28 cellular contexts compared by ENCODE assay signal in the genomic region with DNA sequence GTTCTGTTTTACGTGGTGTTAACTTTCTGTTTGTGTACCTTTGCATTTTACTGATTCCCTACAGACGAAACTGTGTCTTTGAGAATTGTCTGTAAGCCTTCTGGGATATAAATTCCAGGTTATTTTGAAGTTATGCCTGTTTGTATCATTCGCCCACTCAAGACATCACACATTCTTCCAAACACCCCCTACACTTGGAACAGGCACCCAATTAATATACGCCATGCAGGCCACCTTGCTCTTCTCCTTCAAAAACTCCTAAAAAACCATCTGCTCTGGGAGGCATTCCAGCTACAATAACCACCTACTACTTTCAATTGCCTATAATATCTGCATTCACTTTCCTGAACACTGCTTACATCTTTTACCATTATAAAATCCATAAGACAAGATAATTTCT.
A peak's percentile ranks its signal among the peaks of the same experiment; 100 is the strongest.
DNase-seq lines count a peak whose midpoint lies in the region; ATAC-seq, FAIRE-seq and TF ChIP-seq lines count a peak whose summit lies in the region.
"Had no signal": no experiment of that assay in that cellular context is flagged by ENCODE, and none has a peak within 500 bp of the region (broad histone marks: within the 10 kb centered on the region; RNA-seq: fewer than 3 reads in every experiment).

No MANE protein-coding gene starts in this region.

- no peak for TF ChIP-seq CTCF in MM.1S (IDR thresholded peaks at IDR 0.05; ENCODE audit: low read length)

- no peak overlapping the region for H3K4me3 Mint-ChIP-seq in activated T-helper 17 cell treated with anti-CD3 and anti-CD28 coated beads, Interleukin-2, amount 50 U/mL, for 72 hours
- H3K4me3 Mint-ChIP-seq: CD14-positive monocyte; CD4-positive, alpha-beta memory T cell; CD4-positive, CD25-positive, alpha-beta regulatory T cell; CD8-positive, alpha-beta memory T cell had no signal

- no peaks in the 10 kb centered on the region for H4K20me1 ChIP-seq in MM.1S (ENCODE audit: insufficient read depth, low read length)
- H4K20me1 ChIP-seq: BLaER1 had no signal

- peaks cover 11% of the 10 kb centered on the region for H3K4me1 ChIP-seq in MM.1S (ENCODE audit: low read length)
- H3K4me1 ChIP-seq: A549, BE2C, BLaER1 had no signal

- no peak overlapping the region for H3K4me3 ChIP-seq in MM.1S (ENCODE audit: low read length)
- H3K4me3 ChIP-seq: A549, BLaER1 had no signal

- H3F3A ChIP-seq in MM.1S (ENCODE audit: insufficient read depth, low read length): peaks cover 5% of the 10 kb centered on the region

- no peak for TF ChIP-seq POLR2A in H54 (IDR thresholded peaks at IDR 0.05; ENCODE audit: low read depth, low read length)

- H3K79me2 ChIP-seq in MM.1S (ENCODE audit: low read length): no peaks in the 10 kb centered on the region

- H3K27ac Mint-ChIP-seq in activated T-helper 17 cell treated with anti-CD3 and anti-CD28 coated beads, Interleukin-2, amount 50 U/mL, for 72 hours: no peak overlapping the region
- H3K27ac Mint-ChIP-seq: CD14-positive monocyte; CD4-positive, alpha-beta memory T cell; CD4-positive, CD25-positive, alpha-beta regulatory T cell; CD8-positive, alpha-beta memory T cell had no signal

- peak; percentile 6 for FAIRE-seq in H54 (lab: Jason Lieb, UNC)
- FAIRE-seq: A549, G401.6, GM12891, GM19239 had no signal

- no peaks in the 10 kb centered on the region for H3K9me2 ChIP-seq in MM.1S (replicated peaks; ENCODE audit: insufficient read depth, low read length)

- no peak overlapping the region for H3K4me2 ChIP-seq in MM.1S (ENCODE audit: low read depth, low read length)
- H3K4me2 ChIP-seq: A549, BLaER1 had no signal

- H3K9ac ChIP-seq in MM.1S (ENCODE audit: low read length): no peak overlapping the region
- H3K9ac ChIP-seq: BLaER1 had no signal

- H3K36me3 ChIP-seq in MM.1S (replicated peaks; ENCODE audit: insufficient read depth, low read length): no peaks in the 10 kb centered on the region
- H3K36me3 ChIP-seq: BE2C, BLaER1 had no signal

- no peaks in the 10 kb centered on the region for H3K36me3 Mint-ChIP-seq in activated T-helper 17 cell treated with anti-CD3 and anti-CD28 coated beads, Interleukin-2, amount 50 U/mL, for 72 hours (ENCODE audit: low read depth)
- H3K36me3 Mint-ChIP-seq: CD14-positive monocyte; CD4-positive, alpha-beta memory T cell; CD4-positive, CD25-positive, alpha-beta regulatory T cell; CD8-positive, alpha-beta memory T cell had no signal

- H3K9me3 Mint-ChIP-seq in activated T-helper 17 cell treated with anti-CD3 and anti-CD28 coated beads, Interleukin-2, amount 50 U/mL, for 72 hours: no peaks in the 10 kb centered on the region
- H3K9me3 Mint-ChIP-seq: CD4-positive, alpha-beta memory T cell; CD8-positive, alpha-beta memory T cell had no signal

- H3K9me3 ChIP-seq in MM.1S (replicated peaks; ENCODE audit: insufficient read depth, low read length): no peaks in the 10 kb centered on the region
- H3K9me3 ChIP-seq: A549, BE2C, BLaER1 had no signal

- H2AFZ ChIP-seq in MM.1S (ENCODE audit: low read length): no peak overlapping the region

- ATAC-seq in HG03280 (IDR thresholded peaks at IDR 0.05; ENCODE audit: unreplicated experiment): no peak
- no peak for ATAC-seq in activated T-helper 17 cell treated with anti-CD3 and anti-CD28 coated beads, Interleukin-2, amount 50 U/mL, for 72 hours (replicated peaks)
- ATAC-seq: A549 had no signal

- H3K27ac ChIP-seq in MM.1S (ENCODE audit: low read length): no peak overlapping the region
- H3K27ac ChIP-seq: 22Rv1, A549, BLaER1 had no signal

- H3K4me1 Mint-ChIP-seq in activated T-helper 17 cell treated with anti-CD3 and anti-CD28 coated beads, Interleukin-2, amount 50 U/mL, for 72 hours: no peaks in the 10 kb centered on the region
- H3K4me1 Mint-ChIP-seq: CD14-positive monocyte; CD4-positive, CD25-positive, alpha-beta regulatory T cell had no signal

- H3K27me3 ChIP-seq in MM.1S (replicated peaks; ENCODE audit: insufficient read depth, low read length): no peaks in the 10 kb centered on the region
- H3K27me3 ChIP-seq: BE2C, BLaER1 had no signal

- H3K27me3 Mint-ChIP-seq in activated T-helper 17 cell treated with anti-CD3 and anti-CD28 coated beads, Interleukin-2, amount 50 U/mL, for 72 hours: peaks cover 7% of the 10 kb centered on the region
- H3K27me3 Mint-ChIP-seq: CD4-positive, CD25-positive, alpha-beta regulatory T cell had no signal

- DNase-seq in Ammon's horn (ENCODE audit: low spot score) (peak; percentile 50), H54 (ENCODE audit: insufficient read length, low spot score) (no peak), middle frontal gyrus (ENCODE audit: extremely low spot score, low spot score) (peak; percentile 43), superior temporal gyrus (ENCODE audit: extremely low spot score) (peak; percentile 56), MM.1S (no peak)
- DNase-seq: AML-193; BE2C; C1 segment of cervical spinal cord; CD4-positive, alpha-beta memory T cell; CD4-positive, CD25-positive, alpha-beta regulatory T cell; CD8-positive, alpha-beta memory T cell; COR-L47; DMS 273 treated with DMSO at 0.1 percent for 48 hours; DMS153; DMS53; DMS79; DND-41; EL; GF-D8 had no signal

Comparison
In these comparisons a context has a peak if more than half of its experiments do, and no peak if none do; other contexts are left out.
1. DNase-seq: peak in Ammon's horn (single experiment), middle frontal gyrus (single experiment) and superior temporal gyrus (single experiment); none in H54 (single experiment) and MM.1S (single experiment).